36 cellular contexts compared by ENCODE assay signal in the genomic region with DNA sequence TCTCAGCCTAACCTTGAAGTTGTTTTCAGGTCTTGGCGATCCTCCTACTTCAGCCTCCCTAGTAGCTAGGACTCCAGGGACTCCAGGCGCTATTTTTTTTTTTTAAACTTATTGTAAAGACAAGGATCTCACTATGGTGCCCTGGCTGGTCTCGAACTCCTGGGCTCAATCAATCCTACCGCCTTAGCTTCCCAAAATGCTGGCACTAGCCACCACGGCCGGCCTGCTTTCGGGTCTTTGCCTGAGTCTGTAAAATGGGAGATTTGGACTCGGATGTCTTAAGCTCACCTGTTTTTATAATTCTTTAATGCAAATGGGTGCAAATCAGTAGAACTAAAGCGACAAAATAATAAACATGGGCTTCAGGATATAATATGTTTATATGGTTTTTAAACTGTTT. TPM values are rescaled to one million over a fixed set of nuclear protein-coding genes. Genes with fewer than 3 reads are reported as not detected.
DNase-seq lines count a peak whose midpoint lies in the region; ATAC-seq, FAIRE-seq and TF ChIP-seq lines count a peak whose summit lies in the region.
"Had no signal": no experiment of that assay in that cellular context is flagged by ENCODE, and none has a peak within 500 bp of the region (broad histone marks: within the 10 kb centered on the region; RNA-seq: fewer than 3 reads in every experiment).

No MANE protein-coding gene starts in this region.

- H3K79me2 ChIP-seq in K562 (ENCODE audit: control insufficient read depth, insufficient read depth, low read length) = peaks cover 37% of the 10 kb centered on the region
- H3K79me2 ChIP-seq: parathyroid adenoma had no signal

- H3K9me3 ChIP-seq in K562 (replicated peaks; ENCODE audit: control insufficient read depth, insufficient read depth, low read depth, low read length) (no peaks in the 10 kb centered on the region), gastrocnemius medialis (no peaks in the 10 kb centered on the region)
- H3K9me3 ChIP-seq: heart right ventricle, upper lobe of right lung had no signal

- no peak for TF ChIP-seq RAD21 in K562 (CRISPR knock-in tag; conservative IDR thresholded peaks at IDR 0.05 in 1 of 2, IDR thresholded peaks at IDR 0.05 in 1 of 2)

- H3K4me1 ChIP-seq in K562 (replicated peaks in 1 of 2; ENCODE audit: control insufficient read depth in 2 of 2, insufficient read depth in 2 of 2, low read length in 2 of 2) (peaks cover 0 to 15% of the 10 kb centered on the region in 2 experiments; a peak in 3 of 5 replicates), gastrocnemius medialis (peaks cover 0 to 5% of the 10 kb centered on the region in 2 donors)
- H3K4me1 ChIP-seq: parathyroid adenoma, upper lobe of right lung had no signal

- H3K27me3 ChIP-seq in K562 (ENCODE audit: control insufficient read depth in 2 of 2, insufficient read depth in 2 of 2, low read length in 2 of 2) (no peaks in the 10 kb centered on the region), gastrocnemius medialis (peaks cover 15 to 37% (median 22%) of the 10 kb centered on the region in 3 donors)

- intact Hi-C loops in Right ventricle myocardium inferior (cut with DNase I) = no loop called here
- intact Hi-C loops in cardiac septum (cut with DNase I) = no loop called here
- intact Hi-C loops in K562 (cut with micrococcal nuclease) = loop anchor here (5.0 kb wide), 1 partner anchor 147 kb away; no protein-coding TSS in a partner anchor
- intact Hi-C loops in gastrocnemius medialis (cut with DNase I; ENCODE audit: low total_unique reads) = no loop called here

- H3K4me1 Mint-ChIP-seq in mesothelial cell of epicardium = peaks cover 32% of the 10 kb centered on the region
- H3K4me1 Mint-ChIP-seq: stimulated activated effector memory CD8-positive, alpha-beta T cell treated with anti-CD3 and anti-CD28 coated beads, Interleukin-12 subunit alpha, Interleukin-12 subunit beta, amount 100 ng/mL, for 72 hours had no signal

- no peak for TF ChIP-seq EP300 in K562 (IDR thresholded peaks at IDR 0.05; ENCODE audit: low read length)

- TF ChIP-seq POLR2A in K562 (conservative IDR thresholded peaks at IDR 0.05) (no peak), gastrocnemius medialis (IDR thresholded peaks at IDR 0.05) (no peak)

- 62% methylated on average over 9 of the region's 9 CpGs for WGBS in K562 (ENCODE audit: insufficient coverage, low coverage, missing lambda C conversion rate)

- POLR2A ChIA-PET in K562 (lab: Yijun Ruan, JAX) = no interaction called here

- no peaks in the 10 kb centered on the region for H4K20me1 ChIP-seq in K562 (replicated peaks; ENCODE audit: control insufficient read depth, insufficient read depth, low read length)

- TF ChIP-seq CTCF in K562 (IDR thresholded peaks at IDR 0.05 in 2 of 3, conservative IDR thresholded peaks at IDR 0.05 in 1 of 3; ENCODE audit: insufficient read depth in 2 of 3, low read depth in 1 of 3, low read length in 3 of 3) (no peak), mesothelial cell of epicardium (IDR thresholded peaks at IDR 0.05; ENCODE audit: unreplicated experiment) (no peak), gastrocnemius medialis (IDR thresholded peaks at IDR 0.05 in 4 of 5, conservative IDR thresholded peaks at IDR 0.05 in 1 of 5) (no peak)

- no peaks in the 10 kb centered on the region for H3K36me3 Mint-ChIP-seq in mesothelial cell of epicardium
- H3K36me3 Mint-ChIP-seq: stimulated activated effector memory CD8-positive, alpha-beta T cell treated with anti-CD3 and anti-CD28 coated beads, Interleukin-12 subunit alpha, Interleukin-12 subunit beta, amount 100 ng/mL, for 72 hours had no signal

- H3K9me3 Mint-ChIP-seq in mesothelial cell of epicardium = no peaks in the 10 kb centered on the region

- in situ Hi-C loops in K562 (cut with MboI) = no loop called here
- in situ Hi-C loops in gastrocnemius medialis (cut with MboI; ENCODE audit: low sequenced_read_pairs in 4 of 4) = no loop called here

- peak; percentile 48 for DNase-seq in Right ventricle myocardium inferior (ENCODE audit: missing footprints)
- DNase-seq in cardiac septum (ENCODE audit: low spot score) = no peak
- DNase-seq in K562 (ENCODE audit: extremely low read depth in 1 of 4, low spot score in 3 of 4) = peak in 1 of 4 experiments; percentile 11
- DNase-seq in mesothelial cell of epicardium (ENCODE audit: low spot score in 2 of 2, unreplicated experiment in 2 of 2) = no peak
- no peak for DNase-seq in gastrocnemius medialis
- DNase-seq in inferior parietal cortex (ENCODE audit: extremely low spot score) = no peak
- no peak for DNase-seq in stimulated activated CD4-positive, alpha-beta T cell treated with anti-CD3 and anti-CD28 coated beads, Interleukin-4, amount 100 ng/mL, for 24 hours
- DNase-seq: activated CD8-positive, alpha-beta memory T cell treated with anti-CD3 and anti-CD28 coated beads for 24 hours; activated naive CD4-positive, alpha-beta T cell; cortex of kidney; effector memory CD8-positive, alpha-beta T cell; heart right ventricle; immature natural killer cell; NCI-H2081; NCI-H226; NCI-H69; SHP77 treated with DMSO at 0.1 percent for 48 hours; stimulated activated CD4-positive, alpha-beta T cell treated with anti-CD3 and anti-CD28 coated beads, Interleukin-2, amount 100 ng/mL, for 48 hours; SW 1271 had no signal

- ATAC-seq in Right ventricle myocardium inferior (no peak), K562 (no peak), gastrocnemius medialis (no peak), GM18519 (IDR thresholded peaks at IDR 0.05; ENCODE audit: low FRiP score, unreplicated experiment) (no peak)
- ATAC-seq: activated CD4-positive, CD25-positive, alpha-beta regulatory T cell treated with anti-CD3 and anti-CD28 coated beads, Interleukin-2, amount 50 U/mL, for 24 hours; effector memory CD8-positive, alpha-beta T cell; esophagus mucosa; HCT116; heart right ventricle; left lobe of liver; Panc1; stimulated activated effector memory CD8-positive, alpha-beta T cell treated with anti-CD3 and anti-CD28 coated beads, Interleukin-12 subunit alpha, Interleukin-12 subunit beta, amount 100 ng/mL, for 72 hours had no signal

- BruUV-seq in K562 (replicated peaks; lab: Mats Ljungman, UMichigan) = no TSS peak

- peaks cover 12% of the 10 kb centered on the region for H3K27me3 Mint-ChIP-seq in mesothelial cell of epicardium (ENCODE audit: low read depth)

- CTCF ChIA-PET in K562 (lab: Yijun Ruan, JAX; ENCODE audit: low intra/inter-chr PET ratio) = no interaction called here

- H3K9me1 ChIP-seq in K562 (ENCODE audit: control insufficient read depth, insufficient read depth, low read length) = no peaks in the 10 kb centered on the region

- H3K4me2 ChIP-seq in K562 (ENCODE audit: insufficient read depth, low read length) = peak overlapping the region; percentile 88; the same call in 1 of the 2 replicates
- H3K4me2 ChIP-seq: KMS-11 had no signal

- peak overlapping the region in 1 of 2 experiments; percentile 1; a peak in 1 of 4 replicates for H3K9ac ChIP-seq in K562 (ENCODE audit: insufficient read depth in 1 of 2, low read depth in 2 of 2, low read length in 2 of 2)
- H3K9ac ChIP-seq: KMS-11, parathyroid adenoma had no signal

- peak overlapping the region; percentile 70 for H3K4me3 Mint-ChIP-seq in mesothelial cell of epicardium
- H3K4me3 Mint-ChIP-seq: effector memory CD8-positive, alpha-beta T cell; memory B cell; stimulated activated effector memory CD8-positive, alpha-beta T cell treated with anti-CD3 and anti-CD28 coated beads, Interleukin-12 subunit alpha, Interleukin-12 subunit beta, amount 100 ng/mL, for 72 hours had no signal

- FAIRE-seq in K562 (lab: Jason Lieb, UNC) = no peak
- FAIRE-seq: G401.6, GM19239, HTR-8/SVneo had no signal

- peak overlapping the region; percentile 78 for H2AFZ ChIP-seq in K562 (ENCODE audit: low read depth, low read length)
- H2AFZ ChIP-seq: parathyroid adenoma had no signal

- no peak overlapping the region for H3K27ac Mint-ChIP-seq in mesothelial cell of epicardium
- H3K27ac Mint-ChIP-seq: effector memory CD8-positive, alpha-beta T cell; immature natural killer cell; memory B cell; stimulated activated effector memory CD8-positive, alpha-beta T cell treated with anti-CD3 and anti-CD28 coated beads, Interleukin-12 subunit alpha, Interleukin-12 subunit beta, amount 100 ng/mL, for 72 hours had no signal

- H3K36me3 ChIP-seq in K562 (ENCODE audit: control insufficient read depth, insufficient read depth, low read length) (peaks cover 11% of the 10 kb centered on the region; the same call in 1 of the 3 replicates), gastrocnemius medialis (no peaks in the 10 kb centered on the region)
- H3K36me3 ChIP-seq: cardiac muscle cell, heart right ventricle, upper lobe of right lung had no signal

- no peak overlapping the region for H3K27ac ChIP-seq in K562 (ENCODE audit: extremely low read depth, low read depth, low read length)
- H3K27ac ChIP-seq in gastrocnemius medialis = no peak overlapping the region
- H3K27ac ChIP-seq: cardiac muscle cell, heart right ventricle, KMS-11, parathyroid adenoma, upper lobe of right lung had no signal

- H3K4me3 ChIP-seq in K562 = peak overlapping the region; percentile 54; the same call in 1 of the 2 replicates
- no peak overlapping the region for H3K4me3 ChIP-seq in gastrocnemius medialis

RNA-seq across cellular contexts. Expression of a gene that starts 0.9 kb away (rescaled TPM):
- total RNA-seq in Right ventricle myocardium inferior = not detected
- total RNA-seq in cardiac septum = not detected
- 3.1 and 6.7 TPM in 2 replicates for total RNA-seq in K562 (2011; cell fraction: chromatin; rRNA removed; ENCODE audit: low replicate concordance)
- 1.5 and 2.2 TPM in 2 replicates for total RNA-seq in K562 (2011; cell fraction: nucleolus; rRNA removed)
- total RNA-seq in K562 (2011; cell fraction: nucleoplasm; rRNA removed) = 2.9 and 8.5 TPM in 2 replicates
- total RNA-seq in K562 (2014; rRNA removed) = 1.9 and 2.9 TPM in 2 replicates
- 3.8 and 4.1 TPM in 2 replicates for total RNA-seq in K562 (2014; rRNA removed; fragmentation: Illumina TruSeq; extraction: Trizol)
- total RNA-seq in K562 (2015; rRNA removed; fragmentation: Illumina TruSeq; extraction: Trizol) = 5.9 and 6.2 TPM in 2 replicates
- 2.9 and 4.0 TPM in 2 replicates for total RNA-seq in K562 (2021)
- polyA plus RNA-seq in K562 (2011; rRNA removed) = 2.4 and 2.6 TPM in 2 replicates
- 0.28 and 1.0 TPM in 2 replicates for polyA plus RNA-seq in K562 (2011; cell fraction: cytosol; rRNA removed)
- polyA plus RNA-seq in K562 (2011; cell fraction: nucleus; rRNA removed) = 2.9 and 3.6 TPM in 2 replicates
- polyA plus RNA-seq in K562 (2012) = 2.0 TPM in 2 replicates
- 2.5 TPM in 2 replicates for polyA plus RNA-seq in K562 (2014; fragmentation: Illumina TruSeq; extraction: Trizol)
- under 1 TPM; 0.27 TPM for polyA plus RNA-seq in K562 (2014; fragmentation: Nextera tagmentation; extraction: Ambion mirVana)
- 1.8 TPM in 2 replicates for polyA plus RNA-seq in K562 (2014; rRNA removed)
- 4.3 and 5.7 TPM in 2 replicates for polyA minus RNA-seq in K562 (2011; rRNA and poly(A)+ RNA removed)
- polyA minus RNA-seq in K562 (2011; cell fraction: cytosol; rRNA and poly(A)+ RNA removed) = 3.1 and 3.6 TPM in 2 replicates
- 2.4 and 3.9 TPM in 2 replicates for polyA minus RNA-seq in K562 (2011; cell fraction: nucleus; rRNA and poly(A)+ RNA removed)
- 12.9 to 14.3 TPM (median 13.7 TPM) in 3 replicates for total RNA-seq in mesothelial cell of epicardium
- not detected for total RNA-seq in gastrocnemius medialis
- total RNA-seq: esophagus mucosa, heart right ventricle, subcutaneous adipose tissue, upper lobe of right lung had no signal
- polyA plus RNA-seq: BJ, heart right ventricle, immature natural killer cell had no signal
